13 cellular contexts compared by ENCODE assay signal in genomic region chr3:159897331-159898075, GRCh38. TPM values are rescaled to one million over a fixed set of nuclear protein-coding genes. Genes with fewer than 3 reads are reported as not detected.
DNase-seq lines count a peak whose midpoint lies in the region; TF ChIP-seq lines count a peak whose summit lies in the region.
"Had no signal": no experiment of that assay in that cellular context is flagged by ENCODE, and none has a peak within 500 bp of the region (broad histone marks: within the 10 kb centered on the region; RNA-seq: fewer than 3 reads in every experiment).

No MANE protein-coding gene starts in this region.

- TF ChIP-seq CTCF in AG10803 (conservative IDR thresholded peaks at IDR 0.05; ENCODE audit: low read length), result no peak
- TF ChIP-seq CTCF in dorsolateral prefrontal cortex (IDR thresholded peaks at IDR 0.05 in 54 of 56, conservative IDR thresholded peaks at IDR 0.05 in 2 of 56; ENCODE audit: low read depth in 1 of 56, partially characterized antibody in 56 of 56), result no peak
- TF ChIP-seq CTCF in Caco-2 (IDR thresholded peaks at IDR 0.05; ENCODE audit: insufficient read depth in 1 of 2, low read depth in 1 of 2, low read length in 1 of 2, severe bottlenecking in 1 of 2, unreplicated experiment in 1 of 2), result no peak

- H3K27me3 Mint-ChIP-seq in Caco-2 (ENCODE audit: insufficient read depth, unreplicated experiment), result no peaks in the 10 kb centered on the region
- H3K27me3 Mint-ChIP-seq: B cell had no signal

- no peak overlapping the region for H3K27ac Mint-ChIP-seq in Caco-2 (ENCODE audit: unreplicated experiment)
- H3K27ac Mint-ChIP-seq: B cell; naive thymus-derived CD8-positive, alpha-beta T cell had no signal

- H3K27ac ChIP-seq in dorsolateral prefrontal cortex (peak overlapping the region in 58 of 59 donors; percentile 63 to 98 (median 92)), muscle layer of duodenum (ENCODE audit: low read length) (peak overlapping the region; percentile 33)
- H3K27ac ChIP-seq: Peyer's patch had no signal

- H3K27me3 ChIP-seq in MG63, result no peaks in the 10 kb centered on the region
- H3K27me3 ChIP-seq in dorsolateral prefrontal cortex, result no peaks in the 10 kb centered on the region
- H3K27me3 ChIP-seq in muscle layer of duodenum (ENCODE audit: low read depth, low read length), result no peaks in the 10 kb centered on the region
- no peaks in the 10 kb centered on the region for H3K27me3 ChIP-seq in Caco-2 (replicated peaks; ENCODE audit: control insufficient read depth, insufficient read depth, low read length)
- H3K27me3 ChIP-seq: Peyer's patch had no signal

- H3K4me3 ChIP-seq in AG10803 (ENCODE audit: low read length) (no peak overlapping the region), MG63 (no peak overlapping the region), dorsolateral prefrontal cortex (no peak overlapping the region), muscle layer of duodenum (ENCODE audit: low read depth in 1 of 2, low read length in 2 of 2) (no peak overlapping the region), Caco-2 (ENCODE audit: low read depth, low read length) (no peak overlapping the region)
- H3K4me3 ChIP-seq: Peyer's patch had no signal

- BruUV-seq in Caco-2 (replicated peaks; lab: Mats Ljungman, UMichigan), result no TSS peak

- POLR2A ChIA-PET in Caco-2 (lab: Charles Lee), result no interaction called here

- H3K4me3 Mint-ChIP-seq in Caco-2 (ENCODE audit: unreplicated experiment), result no peak overlapping the region
- H3K4me3 Mint-ChIP-seq: B cell; naive thymus-derived CD8-positive, alpha-beta T cell had no signal

- intact Hi-C loops in dorsolateral prefrontal cortex (cut with DNase I) (no loop called here), Caco-2 (cut with micrococcal nuclease; ENCODE audit: unreplicated experiment) (no loop called here)

- no peaks in the 10 kb centered on the region for H3K9me3 ChIP-seq in MG63
- no peaks in the 10 kb centered on the region for H3K9me3 ChIP-seq in muscle layer of duodenum (ENCODE audit: control insufficient read depth in 1 of 2, low read length in 2 of 2)
- no peaks in the 10 kb centered on the region for H3K9me3 ChIP-seq in Caco-2
- H3K9me3 ChIP-seq: Peyer's patch had no signal

- DNase-seq in AG10803 (ENCODE audit: low read depth) (peak; percentile 72), MG63 (peak; percentile 41), dorsolateral prefrontal cortex (no peak), NCI-H524 treated with DMSO at 0.1 percent for 48 hours (lab: John Stamatoyannopoulos, UW) (no peak), NCI-H1930 (lab: John Stamatoyannopoulos, UW) (no peak), Caco-2 (no peak)
- no peak for DNase-seq in stimulated activated CD4-positive, alpha-beta T cell treated with anti-CD3 and anti-CD28 coated beads, Interleukin-15, amount 100 ng/mL, for 24 hours
- DNase-seq: activated CD8-positive, alpha-beta memory T cell treated with anti-CD3 and anti-CD28 coated beads, Interleukin-2, amount 50 U/mL, for 4 hours; naive thymus-derived CD8-positive, alpha-beta T cell; NCI-H2171; Peyer's patch had no signal

- H3K4me1 Mint-ChIP-seq in Caco-2 (ENCODE audit: low read depth, unreplicated experiment), result no peaks in the 10 kb centered on the region

- H3K4me1 ChIP-seq in muscle layer of duodenum (ENCODE audit: control insufficient read depth in 1 of 2, insufficient read depth in 2 of 2, low read length in 2 of 2) (peaks cover 3 to 13% of the 10 kb centered on the region in 2 donors), Caco-2 (no peaks in the 10 kb centered on the region)

- CTCF ChIA-PET in Caco-2 (lab: Charles Lee), result no interaction called here

- peaks cover 6% of the 10 kb centered on the region for H3K36me3 Mint-ChIP-seq in Caco-2 (ENCODE audit: insufficient read depth, unreplicated experiment)
- H3K36me3 Mint-ChIP-seq: naive thymus-derived CD8-positive, alpha-beta T cell had no signal

- H3K36me3 ChIP-seq in MG63, result peaks cover 43% of the 10 kb centered on the region
- H3K36me3 ChIP-seq in muscle layer of duodenum (ENCODE audit: control insufficient read depth in 1 of 2, insufficient read depth in 2 of 2, low read length in 2 of 2), result peaks cover 6 to 16% of the 10 kb centered on the region in 2 donors
- H3K36me3 ChIP-seq in Caco-2 (ENCODE audit: control insufficient read depth, insufficient read depth, low read length), result no peaks in the 10 kb centered on the region
- H3K36me3 ChIP-seq: Peyer's patch had no signal

- H3K9me3 Mint-ChIP-seq in Caco-2 (ENCODE audit: unreplicated experiment), result no peaks in the 10 kb centered on the region
- H3K9me3 Mint-ChIP-seq: naive thymus-derived CD8-positive, alpha-beta T cell had no signal

RNA-seq across cellular contexts. Expression of gene SCHIP1, which starts 57.8 kb away (rescaled TPM):
- total RNA-seq in MG63 (2014; rRNA removed; shearing (Covaris generic); ENCODE audit: low replicate concordance), result 0.43 and 3.7 TPM in 2 replicates
- 100 to 1,000 TPM in 47 of 120 experiments, 10 to 100 TPM in 73; 43.3 to 151 (median 93.9) TPM for total RNA-seq in dorsolateral prefrontal cortex
- 3.0 and 3.4 TPM in 2 replicates for total RNA-seq in Caco-2 (2022)
- total RNA-seq: B cell; naive thymus-derived CD8-positive, alpha-beta T cell had no signal

Comparison
In these comparisons a context has a peak if more than half of its experiments do, and no peak if none do; other contexts are left out.
1. DNase-seq: peak in AG10803 (single experiment) and MG63 (single experiment); none in dorsolateral prefrontal cortex (0 of 10), NCI-H524 treated with DMSO at 0.1 percent for 48 hours (single experiment), stimulated activated CD4-positive, alpha-beta T cell treated with anti-CD3 and anti-CD28 coated beads, Interleukin-15, amount 100 ng/mL, for 24 hours (single experiment), NCI-H1930 (0 of 2) and Caco-2 (0 of 2).